Comparison of ENCODE assay signal across 12 cellular contexts in genomic region chrX:139890991-139891700, GRCh38. TPM values are rescaled to one million over a fixed set of nuclear protein-coding genes. Genes with fewer than 3 reads are reported as not detected.
A peak's percentile ranks its signal among the peaks of the same experiment; 100 is the strongest.
DNase-seq lines count a peak whose midpoint lies in the region; ATAC-seq, FAIRE-seq and TF ChIP-seq lines count a peak whose summit lies in the region.
"Had no signal": no experiment of that assay in that cellular context is flagged by ENCODE, and none has a peak within 500 bp of the region (broad histone marks: within the 10 kb centered on the region; RNA-seq: fewer than 3 reads in every experiment).

No MANE protein-coding gene starts in this region.

- 66 to 94% (median 92%) methylated on average over 3 of the region's 3 CpGs for WGBS in spleen, 5 donors

- H3K27ac ChIP-seq in spleen (no peak overlapping the region), gastrocnemius medialis (no peak overlapping the region)
- H3K27ac ChIP-seq: body of pancreas, C4-2B, VCaP had no signal

- FAIRE-seq in urothelium cell line (lab: Jason Lieb, UNC) = no peak
- FAIRE-seq: GM19239 had no signal

- intact Hi-C loops in spleen (cut with DNase I; ENCODE audit: low total_unique reads) = no loop called here
- intact Hi-C loops in gastrocnemius medialis (cut with DNase I; ENCODE audit: low total_unique reads) = no loop called here

- no peak for ATAC-seq in gastrocnemius medialis
- ATAC-seq: body of pancreas had no signal

- H3K36me3 ChIP-seq in spleen = no peaks in the 10 kb centered on the region
- no peaks in the 10 kb centered on the region for H3K36me3 ChIP-seq in gastrocnemius medialis

- TF ChIP-seq POLR2A in spleen (IDR thresholded peaks at IDR 0.05) (no peak), gastrocnemius medialis (IDR thresholded peaks at IDR 0.05) (no peak)

- H3K9me3 ChIP-seq in spleen (no peaks in the 10 kb centered on the region), gastrocnemius medialis (no peaks in the 10 kb centered on the region)
- H3K9me3 ChIP-seq: body of pancreas had no signal

- TF ChIP-seq CTCF in WI38 (IDR thresholded peaks at IDR 0.05; ENCODE audit: low read depth, low read length) (no peak), fibroblast of villous mesenchyme (IDR thresholded peaks at IDR 0.05; ENCODE audit: insufficient read depth, low read depth, low read length) (no peak), spleen (IDR thresholded peaks at IDR 0.05 in 8 of 11, conservative IDR thresholded peaks at IDR 0.05 in 3 of 11) (no peak), gastrocnemius medialis (IDR thresholded peaks at IDR 0.05 in 4 of 5, conservative IDR thresholded peaks at IDR 0.05 in 1 of 5) (no peak)

- peak; percentile 48 for DNase-seq in AG08395 (ENCODE audit: low spot score)
- peak; percentile 7 for DNase-seq in HK-2 (ENCODE audit: unreplicated experiment)
- DNase-seq in fibroblast of villous mesenchyme (ENCODE audit: low read depth) = peak; percentile 43
- no peak for DNase-seq in GM19238 (ENCODE audit: insufficient read length, low spot score)
- no peak for DNase-seq in spleen
- DNase-seq in gastrocnemius medialis = no peak
- DNase-seq in urothelium cell line (ENCODE audit: low spot score) = no peak
- DNase-seq: body of pancreas had no signal

- in situ Hi-C loops in gastrocnemius medialis (cut with MboI; ENCODE audit: low sequenced_read_pairs in 4 of 4) = no loop called here

- H3K4me1 ChIP-seq in spleen = no peaks in the 10 kb centered on the region
- no peaks in the 10 kb centered on the region for H3K4me1 ChIP-seq in gastrocnemius medialis
- H3K4me1 ChIP-seq: body of pancreas had no signal

- H3K27me3 ChIP-seq in spleen (replicated peaks in 1 of 7) = no peaks in the 10 kb centered on the region
- H3K27me3 ChIP-seq in gastrocnemius medialis = no peaks in the 10 kb centered on the region
- H3K27me3 ChIP-seq: body of pancreas had no signal

- H3K4me3 ChIP-seq in WI38 (ENCODE audit: low read depth, low read length) (peak overlapping the region; percentile 20; the same call in 1 of the 2 replicates), fibroblast of villous mesenchyme (ENCODE audit: low read depth, low read length) (no peak overlapping the region), spleen (no peak overlapping the region), gastrocnemius medialis (no peak overlapping the region)
- H3K4me3 ChIP-seq: body of pancreas had no signal

RNA-seq across cellular contexts. Expression of gene ATP11C, which starts 41.7 kb away (rescaled TPM):
- total RNA-seq in fibroblast of villous mesenchyme = 56.0 and 81.6 TPM in 2 replicates
- 10 to 100 TPM; 21.2 to 52.2 (median 32.5) TPM for total RNA-seq in spleen
- 1 to 10 TPM; 6.0 to 8.3 (median 8.2) TPM for polyA plus RNA-seq in spleen
- 1 to 10 TPM; 3.6 to 8.6 (median 7.0) TPM for total RNA-seq in gastrocnemius medialis

Comparison
In these comparisons a context has a peak if more than half of its experiments do, and no peak if none do; other contexts are left out.
1. DNase-seq: peak in AG08395 (single experiment), HK-2 (single experiment) and fibroblast of villous mesenchyme (single experiment); none in GM19238 (single experiment), spleen (single experiment), gastrocnemius medialis (0 of 2) and urothelium cell line (single experiment).